8 cellular contexts compared by ENCODE assay signal in the genomic region with DNA sequence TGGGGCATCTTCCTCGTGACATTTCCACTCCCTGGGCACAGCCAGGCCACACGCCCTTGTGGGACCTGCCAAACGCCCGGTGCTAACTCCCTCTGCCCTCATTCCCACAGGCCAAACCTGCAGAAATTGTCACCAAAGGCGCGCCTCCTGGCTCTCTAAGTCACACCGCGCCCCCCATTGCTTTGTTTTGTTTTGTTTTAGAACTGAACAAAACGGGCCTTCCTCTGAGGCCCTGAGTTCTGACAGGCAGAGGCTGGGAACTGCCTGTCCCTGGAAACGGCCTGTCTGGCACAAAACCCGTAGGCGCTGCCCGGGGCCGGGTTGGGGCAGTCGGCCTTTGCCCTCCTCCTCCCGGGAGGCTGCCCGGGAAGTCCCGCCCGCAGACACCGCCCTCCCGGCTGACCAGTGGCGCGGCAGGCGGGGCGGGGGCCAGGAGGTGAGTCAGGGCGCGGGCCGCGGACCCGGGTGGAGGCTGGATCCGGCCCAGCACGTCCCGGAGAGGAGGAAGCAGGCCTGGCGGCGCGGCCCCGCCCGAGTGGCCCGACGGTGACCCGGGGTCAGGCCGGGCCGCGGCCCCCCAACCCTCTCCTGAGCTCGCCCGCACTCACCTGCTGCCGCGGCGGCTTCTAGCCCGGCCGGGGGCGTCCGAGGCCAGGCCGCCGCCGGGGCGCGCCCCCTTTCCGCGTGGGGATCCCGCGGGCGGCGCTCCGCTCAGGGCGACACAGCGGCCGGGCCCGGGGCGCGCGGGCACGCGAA. TPM values are rescaled to one million over a fixed set of nuclear protein-coding genes. Genes with fewer than 3 reads are reported as not detected.
DNase-seq lines count a peak whose midpoint lies in the region; FAIRE-seq and TF ChIP-seq lines count a peak whose summit lies in the region.

No MANE protein-coding gene starts in this region.

- H3K4me1 ChIP-seq in skeletal muscle satellite cell (ENCODE audit: control insufficient read depth, insufficient read depth, low read length), result peaks cover 44% of the 10 kb centered on the region

- peaks cover 16% of the 10 kb centered on the region for H3K36me3 ChIP-seq in skeletal muscle satellite cell (ENCODE audit: insufficient read depth, low read length)

- DNase-seq in COR-L47 (lab: John Stamatoyannopoulos, UW), result peak; percentile 49
- peak; percentile 88 for DNase-seq in GM20000 (ENCODE audit: low spot score)
- DNase-seq in HUDEP-2 (lab: John Stamatoyannopoulos, UW; ENCODE audit: unreplicated experiment in 76 of 76), result peak in 63 of 76 experiments; percentile 10 to 82 (median 55)
- peak; percentile 78 for DNase-seq in UCSD-AML1 (lab: John Stamatoyannopoulos, UW; ENCODE audit: unreplicated experiment)
- DNase-seq in cerebellum (ENCODE audit: low spot score), result peak; percentile 67
- peak; percentile 63 for DNase-seq in inferior parietal cortex (ENCODE audit: extremely low spot score)
- DNase-seq in GM19239 (ENCODE audit: insufficient read length, low spot score), result no peak

- H3K9ac ChIP-seq in skeletal muscle satellite cell (ENCODE audit: low read depth, low read length), result peak overlapping the region; percentile 91

- peak overlapping the region; percentile 95 for H3K4me2 ChIP-seq in skeletal muscle satellite cell (ENCODE audit: low read length)

- peak overlapping the region; percentile 78 for H3K4me3 ChIP-seq in skeletal muscle satellite cell (ENCODE audit: low read length)

- no peaks in the 10 kb centered on the region for H3K27me3 ChIP-seq in skeletal muscle satellite cell (ENCODE audit: control insufficient read depth, insufficient read depth, low read length)

- no peaks in the 10 kb centered on the region for H3K9me3 ChIP-seq in skeletal muscle satellite cell (replicated peaks; ENCODE audit: low read length)

- TF ChIP-seq CTCF in GM20000 (IDR thresholded peaks at IDR 0.05; ENCODE audit: extremely low read depth, missing control alignments), result no peak

- FAIRE-seq in GM19239 (lab: Jason Lieb, UNC), result no peak

RNA-seq across cellular contexts. Expression of a gene that starts 0.5 kb away (rescaled TPM):
- 84.7 TPM for total RNA-seq in cerebellum
- total RNA-seq in skeletal muscle satellite cell (2012; rRNA removed), result 37.8 and 43.9 TPM in 2 replicates

RNA-seq across cellular contexts. Expression of a gene that starts 38.6 kb away (rescaled TPM):
- 10.7 TPM for total RNA-seq in cerebellum
- total RNA-seq in skeletal muscle satellite cell (2012; rRNA removed), result 8.9 and 13.5 TPM in 2 replicates

RNA-seq across cellular contexts. Expression of a gene that starts 49.6 kb away (rescaled TPM):
- 37.6 TPM for total RNA-seq in cerebellum
- total RNA-seq in skeletal muscle satellite cell (2012; rRNA removed), result 19.4 and 21.0 TPM in 2 replicates

RNA-seq across cellular contexts. Expression of a gene that starts 54.6 kb away (rescaled TPM):
- total RNA-seq in cerebellum, result 36.9 TPM
- total RNA-seq in skeletal muscle satellite cell (2012; rRNA removed), result 38.8 and 43.0 TPM in 2 replicates
